Comparison of ENCODE assay signal across 7 cellular contexts in genomic region chr11:125569913-125570621, GRCh38.
DNase-seq lines count a peak whose midpoint lies in the region; ATAC-seq and TF ChIP-seq lines count a peak whose summit lies in the region.

No MANE protein-coding gene starts in this region.

- H3K36me3 ChIP-seq in rectal smooth muscle tissue (ENCODE audit: control insufficient read depth, insufficient read depth, low read length): peaks cover 3% of the 10 kb centered on the region

- peak overlapping the region; percentile 81 for H3K9ac ChIP-seq in rectal smooth muscle tissue (ENCODE audit: low read length)

- peak overlapping the region; percentile 84 for H3K4me3 ChIP-seq in fibroblast of pulmonary artery (replicated peaks; ENCODE audit: low read depth, low read length)
- H3K4me3 ChIP-seq in rectal smooth muscle tissue (ENCODE audit: low read length): peak overlapping the region; percentile 91

- H3K4me1 ChIP-seq in rectal smooth muscle tissue (ENCODE audit: control insufficient read depth, insufficient read depth, low read length): peaks cover 4% of the 10 kb centered on the region

- peak; percentile 26 for ATAC-seq in HG02571 (IDR thresholded peaks at IDR 0.05; ENCODE audit: unreplicated experiment)

- DNase-seq in GM10266 (ENCODE audit: extremely low spot score) (peak; percentile 37), fibroblast of pulmonary artery (ENCODE audit: low read depth) (no peak), ecto neural progenitor cell (ENCODE audit: low spot score) (no peak), NCI-H1930 (lab: John Stamatoyannopoulos, UW) (no peak)

- peaks cover 22% of the 10 kb centered on the region for H3K4me1 Mint-ChIP-seq in T-helper 1 cell treated with Interleukin-12 subunit alpha and Interleukin-12 subunit beta and Interleukin-4 antibody, amounts not matched to agents 30 μg/mL and 1 μg/mL, for 36 hours (ENCODE audit: low read depth)

- H3K27ac Mint-ChIP-seq in T-helper 1 cell treated with Interleukin-12 subunit alpha and Interleukin-12 subunit beta and Interleukin-4 antibody, amounts not matched to agents 30 μg/mL and 1 μg/mL, for 36 hours: peak overlapping the region; percentile 85

- peak overlapping the region; percentile 70 for H3K27ac ChIP-seq in rectal smooth muscle tissue (ENCODE audit: low read depth, low read length)

- TF ChIP-seq CTCF in GM10266 (IDR thresholded peaks at IDR 0.05; ENCODE audit: control insufficient read depth, insufficient read depth, low read depth, missing control alignments): no peak
- no peak for TF ChIP-seq CTCF in fibroblast of pulmonary artery (IDR thresholded peaks at IDR 0.05; ENCODE audit: low read length, missing control alignments)

- H3K4me3 Mint-ChIP-seq in T-helper 1 cell treated with Interleukin-12 subunit alpha and Interleukin-12 subunit beta and Interleukin-4 antibody, amounts not matched to agents 30 μg/mL and 1 μg/mL, for 36 hours: peak overlapping the region; percentile 91

- H3K9me3 Mint-ChIP-seq in T-helper 1 cell treated with Interleukin-12 subunit alpha and Interleukin-12 subunit beta and Interleukin-4 antibody, amounts not matched to agents 30 μg/mL and 1 μg/mL, for 36 hours: no peaks in the 10 kb centered on the region

- H3K27me3 Mint-ChIP-seq in T-helper 1 cell treated with Interleukin-12 subunit alpha and Interleukin-12 subunit beta and Interleukin-4 antibody, amounts not matched to agents 30 μg/mL and 1 μg/mL, for 36 hours (ENCODE audit: low read depth): no peaks in the 10 kb centered on the region

- peaks cover 16% of the 10 kb centered on the region for H3K36me3 Mint-ChIP-seq in T-helper 1 cell treated with Interleukin-12 subunit alpha and Interleukin-12 subunit beta and Interleukin-4 antibody, amounts not matched to agents 30 μg/mL and 1 μg/mL, for 36 hours (ENCODE audit: low read depth)

- no peaks in the 10 kb centered on the region for H3K27me3 ChIP-seq in rectal smooth muscle tissue (ENCODE audit: control insufficient read depth, insufficient read depth, low read length)
